ENCODE assay signal across 8 cellular contexts in genomic region chr7:128410092-128410665, GRCh38. TPM values are rescaled to one million over a fixed set of nuclear protein-coding genes. Genes with fewer than 3 reads are reported as not detected.
DNase-seq lines count a peak whose midpoint lies in the region; ATAC-seq and TF ChIP-seq lines count a peak whose summit lies in the region.

No MANE protein-coding gene starts in this region.

- peaks cover 16% of the 10 kb centered on the region for H3K4me1 ChIP-seq in body of pancreas

- TF ChIP-seq POLR2A in body of pancreas (IDR thresholded peaks at IDR 0.05): peak in 2 of 3 donors; percentile 36 to 49

- TF ChIP-seq EP300 in Ishikawa (IDR thresholded peaks at IDR 0.05; ENCODE audit: borderline replicate concordance): 0 out of 2 replicates have a peak, but pooled peaks have one; percentile 16

- H3K27me3 ChIP-seq in body of pancreas: no peaks in the 10 kb centered on the region

- WGBS in body of pancreas, 2 donors: 0% methylated on average over 5 to 31 of the region's 31 CpGs

- peak overlapping the region; percentile 63 to 86 (median 82) for H3K27ac ChIP-seq in body of pancreas

- peak; percentile 27 for ATAC-seq in GM21528 (IDR thresholded peaks at IDR 0.05; ENCODE audit: low FRiP score, unreplicated experiment)
- ATAC-seq in body of pancreas: peak; percentile 34

- intact Hi-C loops in body of pancreas (cut with DNase I): no loop called here

- TF ChIP-seq RAD21 in Ishikawa (IDR thresholded peaks at IDR 0.05; ENCODE audit: low read depth): no peak

- DNase-seq in DMS 273 (lab: John Stamatoyannopoulos, UW; ENCODE audit: unreplicated experiment): peak; percentile 93
- peak; percentile 49 to 82 for DNase-seq in SW 1271 (lab: John Stamatoyannopoulos, UW)
- DNase-seq in body of pancreas: peak; percentile 50 to 60 (median 54)
- peak; percentile 45 for DNase-seq in iPS-NIHi7 (ENCODE audit: extremely low spot score)
- DNase-seq in smooth muscle cell of the brain vasculature (ENCODE audit: low read depth, low spot score): peak; percentile 57
- DNase-seq in NCI-H774 (lab: John Stamatoyannopoulos, UW): no peak

- no peaks in the 10 kb centered on the region for H3K9me3 ChIP-seq in body of pancreas

- TF ChIP-seq CTCF in body of pancreas (IDR thresholded peaks at IDR 0.05): no peak

- H3K4me3 ChIP-seq in body of pancreas: peak overlapping the region; percentile 7 to 20

- no peaks in the 10 kb centered on the region for H3K36me3 ChIP-seq in body of pancreas (replicated peaks in 1 of 2; ENCODE audit: insufficient read depth in 1 of 2, low read depth in 2 of 2)

TF ChIP-seq in Ishikawa, 13 proteins besides CTCF, POLR2A, EP300 and RAD21:
- TF ChIP-seq REST (IDR thresholded peaks at IDR 0.05; ENCODE audit: low read depth) (no peak), TAF1 (IDR thresholded peaks at IDR 0.05; ENCODE audit: low read depth) (no peak), FOXM1 (IDR thresholded peaks at IDR 0.05; ENCODE audit: borderline replicate concordance, low read depth) (no peak), EGR1 (IDR thresholded peaks at IDR 0.05) (0 out of 2 replicates have a peak, but pooled peaks have one; percentile 7), TCF12 (IDR thresholded peaks at IDR 0.05; ENCODE audit: low read depth) (peak; percentile 60), MAX (IDR thresholded peaks at IDR 0.05) (peak; percentile 41; the same call in 1 of the 2 replicates), YY1 (IDR thresholded peaks at IDR 0.05; ENCODE audit: low read depth) (no peak), ZBTB7A (IDR thresholded peaks at IDR 0.05; ENCODE audit: low read depth) (0 out of 2 replicates have a peak, but pooled peaks have one; percentile 44), CREB1 (IDR thresholded peaks at IDR 0.05; ENCODE audit: low read depth) (no peak), TEAD4 (IDR thresholded peaks at IDR 0.05) (no peak), CEBPB (IDR thresholded peaks at IDR 0.05) (no peak), NFIC (IDR thresholded peaks at IDR 0.05) (peak; percentile 48)
- TF ChIP-seq, protein P1, sequence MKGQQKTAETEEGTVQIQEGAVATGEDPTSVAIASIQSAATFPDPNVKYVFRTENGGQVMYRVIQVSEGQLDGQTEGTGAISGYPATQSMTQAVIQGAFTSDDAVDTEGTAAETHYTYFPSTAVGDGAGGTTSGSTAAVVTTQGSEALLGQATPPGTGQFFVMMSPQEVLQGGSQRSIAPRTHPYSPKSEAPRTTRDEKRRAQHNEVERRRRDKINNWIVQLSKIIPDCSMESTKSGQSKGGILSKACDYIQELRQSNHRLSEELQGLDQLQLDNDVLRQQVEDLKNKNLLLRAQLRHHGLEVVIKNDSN (IDR thresholded peaks at IDR 0.05): no peak

RNA-seq across cellular contexts. Expression of gene IMPDH1, which starts 0.4 kb away (rescaled TPM):
- 10 to 100 TPM; 23.9 to 46.1 TPM for total RNA-seq in body of pancreas

RNA-seq across cellular contexts. Expression of gene HILPDA, which starts 45.5 kb away (rescaled TPM):
- 1 to 10 TPM; 7.9 to 9.1 TPM for total RNA-seq in body of pancreas

RNA-seq across cellular contexts. Expression of gene PRRT4, which starts 48.7 kb away (rescaled TPM):
- 1 to 10 TPM in 1 of 2 donors, not detected in 1; 7.6 TPM for total RNA-seq in body of pancreas
